Comparison of ENCODE assay signal across 18 cellular contexts in genomic region chr21:26490771-26491170, GRCh38.
DNase-seq lines count a peak whose midpoint lies in the region; ATAC-seq, FAIRE-seq and TF ChIP-seq lines count a peak whose summit lies in the region.
"Had no signal": no experiment of that assay in that cellular context is flagged by ENCODE, and none has a peak within 500 bp of the region (broad histone marks: within the 10 kb centered on the region; RNA-seq: fewer than 3 reads in every experiment).

No MANE protein-coding gene starts in this region.

- no peak overlapping the region for H3K4me3 Mint-ChIP-seq in astrocyte (ENCODE audit: unreplicated experiment)
- H3K4me3 Mint-ChIP-seq: activated naive CD8-positive, alpha-beta T cell treated with anti-CD3 and anti-CD28 coated beads, Interleukin-2, amount 10 ng/mL, durations not matched to agents 7 days and 5 days; naive thymus-derived CD4-positive, alpha-beta T cell; stimulated activated memory B cell treated with anti-CD40 and anti-IgM and Interleukin-4, amounts not matched to agents 10 μg/mL and 1 μg/mL and 100 μg/mL, for 72 hours had no signal

- no peak overlapping the region for H2AFZ ChIP-seq in astrocyte (ENCODE audit: low read depth, low read length)

- no peak for TF ChIP-seq CTCF in astrocyte (IDR thresholded peaks at IDR 0.05; ENCODE audit: insufficient read depth, low read depth, low read length)

- H3K79me2 ChIP-seq in astrocyte (ENCODE audit: insufficient read depth, low read length): no peaks in the 10 kb centered on the region

- DNase-seq in HAP-1 (ENCODE audit: low spot score in 2 of 2) (peak; percentile 20 to 64), astrocyte (ENCODE audit: low read depth) (peak; percentile 36), renal cortical epithelial cell (ENCODE audit: low read depth) (peak; percentile 28), UCSD-AML1 (lab: John Stamatoyannopoulos, UW; ENCODE audit: unreplicated experiment) (no peak)
- no peak for DNase-seq in activated CD4-positive, alpha-beta T cell treated with anti-CD3 and anti-CD28 coated beads, Interleukin-2, amount 50 U/mL, for 4 hours
- DNase-seq: activated CD4-positive, alpha-beta T cell treated with anti-CD3 and anti-CD28 coated beads for 48 hours; activated naive CD8-positive, alpha-beta T cell treated with anti-CD3 and anti-CD28 coated beads, Interleukin-2, amount 10 ng/mL, durations not matched to agents 7 days and 5 days; head of caudate nucleus; KG1; left cardiac atrium; naive thymus-derived CD4-positive, alpha-beta T cell; NCI-H1105; upper lobe of left lung had no signal

- H3K27me3 Mint-ChIP-seq in astrocyte (ENCODE audit: low read depth, unreplicated experiment): no peaks in the 10 kb centered on the region
- H3K27me3 Mint-ChIP-seq: activated naive CD8-positive, alpha-beta T cell treated with anti-CD3 and anti-CD28 coated beads, Interleukin-2, amount 10 ng/mL, durations not matched to agents 7 days and 5 days; stimulated activated memory B cell treated with anti-CD40 and anti-IgM and Interleukin-4, amounts not matched to agents 10 μg/mL and 1 μg/mL and 100 μg/mL, for 72 hours had no signal

- H3K4me1 Mint-ChIP-seq in astrocyte (ENCODE audit: low read depth, unreplicated experiment): peaks cover 16% of the 10 kb centered on the region
- H3K4me1 Mint-ChIP-seq: activated naive CD8-positive, alpha-beta T cell treated with anti-CD3 and anti-CD28 coated beads, Interleukin-2, amount 10 ng/mL, durations not matched to agents 7 days and 5 days; naive thymus-derived CD4-positive, alpha-beta T cell; stimulated activated memory B cell treated with anti-CD40 and anti-IgM and Interleukin-4, amounts not matched to agents 10 μg/mL and 1 μg/mL and 100 μg/mL, for 72 hours had no signal

- H3K36me3 Mint-ChIP-seq in astrocyte (ENCODE audit: low read depth, unreplicated experiment): no peaks in the 10 kb centered on the region
- H3K36me3 Mint-ChIP-seq: activated naive CD8-positive, alpha-beta T cell treated with anti-CD3 and anti-CD28 coated beads, Interleukin-2, amount 10 ng/mL, durations not matched to agents 7 days and 5 days; naive thymus-derived CD4-positive, alpha-beta T cell; stimulated activated memory B cell treated with anti-CD40 and anti-IgM and Interleukin-4, amounts not matched to agents 10 μg/mL and 1 μg/mL and 100 μg/mL, for 72 hours had no signal

- no peaks in the 10 kb centered on the region for H3K36me3 ChIP-seq in HAP-1 (replicated peaks)
- no peaks in the 10 kb centered on the region for H3K36me3 ChIP-seq in astrocyte (ENCODE audit: insufficient read depth, low read length)
- H3K36me3 ChIP-seq in iPS-18a (ENCODE audit: control insufficient read depth, low read depth, low read length): no peaks in the 10 kb centered on the region
- H3K36me3 ChIP-seq: upper lobe of left lung had no signal

- H3K9ac ChIP-seq in astrocyte (ENCODE audit: low read length): no peak overlapping the region
- H3K9ac ChIP-seq in iPS-18a (ENCODE audit: low read length): no peak overlapping the region

- H3K9me3 ChIP-seq in HAP-1: 0 out of 2 replicates have a peak, but pooled peaks cover 3% of the 10 kb centered on the region
- H3K9me3 ChIP-seq in astrocyte (ENCODE audit: insufficient read depth, low read depth, low read length): no peaks in the 10 kb centered on the region
- peaks cover 4% of the 10 kb centered on the region for H3K9me3 ChIP-seq in iPS-18a (ENCODE audit: control insufficient read depth, low read depth, low read length)
- H3K9me3 ChIP-seq: upper lobe of left lung had no signal

- H3K27ac Mint-ChIP-seq in astrocyte (ENCODE audit: unreplicated experiment): peak overlapping the region; percentile 86
- H3K27ac Mint-ChIP-seq: activated naive CD8-positive, alpha-beta T cell treated with anti-CD3 and anti-CD28 coated beads, Interleukin-2, amount 10 ng/mL, durations not matched to agents 7 days and 5 days; naive thymus-derived CD4-positive, alpha-beta T cell; stimulated activated memory B cell treated with anti-CD40 and anti-IgM and Interleukin-4, amounts not matched to agents 10 μg/mL and 1 μg/mL and 100 μg/mL, for 72 hours had no signal

- no peak for FAIRE-seq in astrocyte (lab: Jason Lieb, UNC)
- FAIRE-seq: colon had no signal

- in situ Hi-C loops in HAP-1 (cut with MboI; ENCODE audit: low sequenced_read_pairs): no loop called here

- no peaks in the 10 kb centered on the region for H3K27me3 ChIP-seq in HAP-1 (ENCODE audit: low read depth)
- no peaks in the 10 kb centered on the region for H3K27me3 ChIP-seq in astrocyte (ENCODE audit: insufficient read depth, low read length)
- no peaks in the 10 kb centered on the region for H3K27me3 ChIP-seq in iPS-18a (ENCODE audit: control insufficient read depth, insufficient read depth, low read length)
- H3K27me3 ChIP-seq: upper lobe of left lung had no signal

- no peaks in the 10 kb centered on the region for H4K20me1 ChIP-seq in astrocyte (ENCODE audit: insufficient read depth, low read length)

- H3K27ac ChIP-seq in astrocyte (ENCODE audit: low read depth, low read length) (no peak overlapping the region), iPS-18a (ENCODE audit: low read length) (peak overlapping the region; percentile 24)
- H3K27ac ChIP-seq: upper lobe of left lung had no signal

- peak overlapping the region; percentile 19 for H3K4me2 ChIP-seq in astrocyte (ENCODE audit: low read length)

- peaks cover 2% of the 10 kb centered on the region for H3K9me3 Mint-ChIP-seq in astrocyte (ENCODE audit: unreplicated experiment)

- peaks cover 9% of the 10 kb centered on the region for H3K4me1 ChIP-seq in HAP-1
- H3K4me1 ChIP-seq in astrocyte (ENCODE audit: insufficient read depth, low read length): no peaks in the 10 kb centered on the region
- H3K4me1 ChIP-seq in iPS-18a (ENCODE audit: control insufficient read depth, low read depth, low read length): peaks cover 9% of the 10 kb centered on the region
- H3K4me1 ChIP-seq: upper lobe of left lung had no signal

- ATAC-seq in GM21576 (IDR thresholded peaks at IDR 0.05; ENCODE audit: unreplicated experiment) (no peak), HG02981 (IDR thresholded peaks at IDR 0.05; ENCODE audit: unreplicated experiment) (no peak)
- ATAC-seq: naive thymus-derived CD4-positive, alpha-beta T cell; stimulated activated memory B cell treated with anti-CD40 and anti-IgM and Interleukin-4, amounts not matched to agents 10 μg/mL and 1 μg/mL and 100 μg/mL, for 72 hours had no signal

- H3K4me3 ChIP-seq in HAP-1 (no peak overlapping the region), astrocyte (ENCODE audit: insufficient read depth, low read depth, low read length) (no peak overlapping the region), iPS-18a (ENCODE audit: low read length) (no peak overlapping the region)
- H3K4me3 ChIP-seq: upper lobe of left lung had no signal

Comparison
In these comparisons a context has a peak if more than half of its experiments do, and no peak if none do; other contexts are left out.
1. DNase-seq: peak in HAP-1 (2 of 2), astrocyte (single experiment) and renal cortical epithelial cell (single experiment); none in activated CD4-positive, alpha-beta T cell treated with anti-CD3 and anti-CD28 coated beads, Interleukin-2, amount 50 U/mL, for 4 hours (0 of 2) and UCSD-AML1 (single experiment).